In genomic region chr1:97093742-97094141, GRCh38 we compare ENCODE assay signal across 1 cellular context.
TF ChIP-seq lines count a peak whose summit lies in the region.

No MANE protein-coding gene starts in this region.

TF ChIP-seq in endothelial cell of umbilical vein, 7 proteins besides CTCF, POLR2A, EP300 and RAD21 (continued from another document):
- TF ChIP-seq MYC (IDR thresholded peaks at IDR 0.05; ENCODE audit: low read depth, low read length): no peak
